In genomic region chr10:72625608-72626443, GRCh38 we compare ENCODE assay signal across 8 cellular contexts. TPM values are rescaled to one million over a fixed set of nuclear protein-coding genes. Genes with fewer than 3 reads are reported as not detected.
A peak's percentile ranks its signal among the peaks of the same experiment; 100 is the strongest.
DNase-seq lines count a peak whose midpoint lies in the region; ATAC-seq and TF ChIP-seq lines count a peak whose summit lies in the region.

MICU1 (minus strand) TSS chr10:72626079; CDS start chr10:72566793, 59,286 bp downstream.

- peak; percentile 99 for ATAC-seq in HG03439 (IDR thresholded peaks at IDR 0.05; ENCODE audit: unreplicated experiment)
- ATAC-seq in activated CD4-positive, alpha-beta T cell treated with anti-CD3 and anti-CD28 coated beads for 36 hours = peak; percentile 99

- H3K27me3 Mint-ChIP-seq in activated CD4-positive, alpha-beta T cell treated with anti-CD3 and anti-CD28 coated beads for 36 hours = no peaks in the 10 kb centered on the region

- peak within 1 kb of the TSS; percentile 94 for H3K4me3 ChIP-seq in choroid plexus epithelial cell (ENCODE audit: low read depth, low read length)

- POLR2A ChIA-PET in activated CD4-positive, alpha-beta T cell treated with anti-CD3 and anti-CD28 coated beads for 36 hours (lab: Charles Lee) = interaction anchor here (0.7 to 1.7 kb wide), 5 partner anchors 12 to 72 kb away, joined by 3 to 7 read pairs (median 3); partner anchors contain the start of gene MCU

- peak within 1 kb of the TSS; percentile 94 for H3K4me3 Mint-ChIP-seq in activated CD4-positive, alpha-beta T cell treated with anti-CD3 and anti-CD28 coated beads for 36 hours

- H3K4me1 Mint-ChIP-seq in activated CD4-positive, alpha-beta T cell treated with anti-CD3 and anti-CD28 coated beads for 36 hours = peaks cover 7% of the 10 kb centered on the region

- CTCF ChIA-PET in activated CD4-positive, alpha-beta T cell treated with anti-CD3 and anti-CD28 coated beads for 36 hours (lab: Charles Lee) = interaction anchor here (0.6 to 1.5 kb wide), 10 partner anchors 12 to 1016 kb away, joined by 3 to 5 read pairs (median 3); partner anchors contain the start of gene MCU

- TF ChIP-seq CTCF in choroid plexus epithelial cell (conservative IDR thresholded peaks at IDR 0.05; ENCODE audit: low read depth, low read length) = no peak

- intact Hi-C loops in activated CD4-positive, alpha-beta T cell treated with anti-CD3 and anti-CD28 coated beads for 36 hours (cut with DNase I, micrococcal nuclease) = loop anchor here (1.0 to 10.0 kb wide), 10 partner anchors 62 to 620 kb away; partner anchors contain the start of genes MCU (in 2 of the 2), ANAPC16 (in 1 of the 2), ASCC1 (in 1 of the 2) and DNAJB12 (in 1 of the 2)

- peaks cover 2% of the 10 kb centered on the region for H3K36me3 Mint-ChIP-seq in activated CD4-positive, alpha-beta T cell treated with anti-CD3 and anti-CD28 coated beads for 36 hours (ENCODE audit: low read depth)

- TF ChIP-seq POLR2A in GM19193 (IDR thresholded peaks at IDR 0.05; ENCODE audit: extremely low read depth, insufficient read depth, insufficient read length) = peak; percentile 87

- peak within 1 kb of the TSS; percentile 91 for H3K27ac Mint-ChIP-seq in activated CD4-positive, alpha-beta T cell treated with anti-CD3 and anti-CD28 coated beads for 36 hours

- DNase-seq in AML-193 (lab: John Stamatoyannopoulos, UW) (peak; percentile 94 to 96), NCI-H524 (lab: John Stamatoyannopoulos, UW) (peak; percentile 60 to 82), choroid plexus epithelial cell (ENCODE audit: low read depth) (peak; percentile 95), kidney glomerular epithelial cell (lab: John Stamatoyannopoulos, UW) (peak; percentile 93)
- DNase-seq in activated CD4-positive, alpha-beta T cell treated with anti-CD3 and anti-CD28 coated beads for 36 hours = peak; percentile 98
- DNase-seq in stimulated activated CD4-positive, alpha-beta T cell treated with anti-CD3 and anti-CD28 coated beads, Interleukin-1b, Interleukin-23, amount 100 ng/mL, for 1 hour (ENCODE audit: low read depth in 2 of 2) = peak; percentile 84 to 89

- H3K9me3 Mint-ChIP-seq in activated CD4-positive, alpha-beta T cell treated with anti-CD3 and anti-CD28 coated beads for 36 hours (ENCODE audit: low read depth) = no peaks in the 10 kb centered on the region

RNA-seq across cellular contexts. Expression of gene MICU1, which starts in this region (rescaled TPM):
- 10 to 100 TPM; 41.0 to 51.5 TPM for total RNA-seq in activated CD4-positive, alpha-beta T cell treated with anti-CD3 and anti-CD28 coated beads for 36 hours

Comparison
In these comparisons a context has a peak if more than half of its experiments do, and no peak if none do; other contexts are left out.
1. Peak in every context shown above with its lines: DNase-seq, ATAC-seq and H3K4me3 ChIP-seq.